Comparison of ENCODE assay signal across 17 cellular contexts in genomic region chr12:107344035-107344808, GRCh38.
A peak's percentile ranks its signal among the peaks of the same experiment; 100 is the strongest.
DNase-seq lines count a peak whose midpoint lies in the region; ATAC-seq, FAIRE-seq and TF ChIP-seq lines count a peak whose summit lies in the region.
"Had no signal": no experiment of that assay in that cellular context is flagged by ENCODE, and none has a peak within 500 bp of the region (broad histone marks: within the 10 kb centered on the region; RNA-seq: fewer than 3 reads in every experiment).

No MANE protein-coding gene starts in this region.

- H3K36me3 ChIP-seq in MG63 (no peaks in the 10 kb centered on the region), Karpas-422 (ENCODE audit: insufficient read depth, low read length) (no peaks in the 10 kb centered on the region), pancreas (no peaks in the 10 kb centered on the region)
- H3K36me3 ChIP-seq in naive thymus-derived CD4-positive, alpha-beta T cell (ENCODE audit: control insufficient read depth in 2 of 3, insufficient read depth in 3 of 3, low read length in 3 of 3), result no peaks in the 10 kb centered on the region

- H3K4me3 ChIP-seq in MG63 (no peak overlapping the region), choroid plexus epithelial cell (ENCODE audit: low read depth, low read length) (no peak overlapping the region), Karpas-422 (ENCODE audit: low read length) (no peak overlapping the region), pancreas (no peak overlapping the region)
- no peak overlapping the region for H3K4me3 ChIP-seq in naive thymus-derived CD4-positive, alpha-beta T cell (ENCODE audit: low read length)
- H3K4me3 ChIP-seq: lung had no signal

- H2AFZ ChIP-seq in Karpas-422 (ENCODE audit: low read length), result no peak overlapping the region

- CTCF ChIA-PET in naive thymus-derived CD4-positive, alpha-beta T cell (lab: Charles Lee), result no interaction called here

- H3K27ac ChIP-seq in naive thymus-derived CD4-positive, alpha-beta T cell (ENCODE audit: low read depth, low read length), result no peak overlapping the region
- no peak overlapping the region for H3K27ac ChIP-seq in Karpas-422 (ENCODE audit: low read length)
- H3K27ac ChIP-seq in pancreas, result no peak overlapping the region

- no peaks in the 10 kb centered on the region for H3K27me3 Mint-ChIP-seq in naive thymus-derived CD4-positive, alpha-beta T cell
- H3K27me3 Mint-ChIP-seq: activated CD4-positive, alpha-beta memory T cell treated with anti-CD3 and anti-CD28 coated beads for 36 hours had no signal

- no peaks in the 10 kb centered on the region for H3K4me1 ChIP-seq in naive thymus-derived CD4-positive, alpha-beta T cell (ENCODE audit: control insufficient read depth in 2 of 2, insufficient read depth in 2 of 2, low read length in 2 of 2)
- no peaks in the 10 kb centered on the region for H3K4me1 ChIP-seq in Karpas-422 (ENCODE audit: low read length)
- H3K4me1 ChIP-seq in pancreas, result no peaks in the 10 kb centered on the region

- 56 to 69% methylated on average over 3 of the region's 3 CpGs for WGBS in pancreas, 2 donors

- no peaks in the 10 kb centered on the region for H3K9me3 ChIP-seq in MG63
- H3K9me3 ChIP-seq in naive thymus-derived CD4-positive, alpha-beta T cell (ENCODE audit: control insufficient read depth in 2 of 3, low read length in 3 of 3), result no peaks in the 10 kb centered on the region
- no peaks in the 10 kb centered on the region for H3K9me3 ChIP-seq in Karpas-422 (ENCODE audit: low read length)
- H3K9me3 ChIP-seq in pancreas, result no peaks in the 10 kb centered on the region

- H3K4me1 Mint-ChIP-seq in naive thymus-derived CD4-positive, alpha-beta T cell, result peaks cover 9 to 66% (median 57%) of the 10 kb centered on the region in 7 donors

- POLR2A ChIA-PET in naive thymus-derived CD4-positive, alpha-beta T cell (lab: Charles Lee), result interaction anchor here (1.8 kb wide), 1 partner anchor 15 kb away, joined by 4 read pairs; no protein-coding TSS in a partner anchor

- TF ChIP-seq CTCF in choroid plexus epithelial cell (conservative IDR thresholded peaks at IDR 0.05; ENCODE audit: low read depth, low read length), result no peak
- no peak for TF ChIP-seq CTCF in pancreas (IDR thresholded peaks at IDR 0.05)

- peaks cover 0 to 23% (median 3%) of the 10 kb centered on the region in 11 donors for H3K9me3 Mint-ChIP-seq in naive thymus-derived CD4-positive, alpha-beta T cell

- H3K36me3 Mint-ChIP-seq in naive thymus-derived CD4-positive, alpha-beta T cell, result peaks cover 3 to 52% (median 29%) of the 10 kb centered on the region in 5 donors

- H3K9ac ChIP-seq in Karpas-422 (ENCODE audit: low read length), result no peak overlapping the region

- H3K4me2 ChIP-seq in Karpas-422 (ENCODE audit: low read depth, low read length, poor library complexity, severe bottlenecking), result no peak overlapping the region

- H3K4me3 Mint-ChIP-seq in naive thymus-derived CD4-positive, alpha-beta T cell, result no peak overlapping the region
- H3K4me3 Mint-ChIP-seq: activated CD4-positive, alpha-beta memory T cell treated with anti-CD3 and anti-CD28 coated beads for 36 hours had no signal

- H3K27me3 ChIP-seq in MG63 (no peaks in the 10 kb centered on the region), Karpas-422 (ENCODE audit: low read length) (no peaks in the 10 kb centered on the region; the same call in 1 of the 2 replicates), pancreas (no peaks in the 10 kb centered on the region)
- no peaks in the 10 kb centered on the region for H3K27me3 ChIP-seq in naive thymus-derived CD4-positive, alpha-beta T cell (ENCODE audit: control insufficient read depth in 2 of 2, insufficient read depth in 2 of 2, low read length in 2 of 2)

- FAIRE-seq in pancreas (lab: Jason Lieb, UNC), result no peak
- FAIRE-seq: endothelial cell of umbilical vein, TTC549 had no signal

- peak overlapping the region in 5 of 9 donors; percentile 5 to 68 (median 25) for H3K27ac Mint-ChIP-seq in naive thymus-derived CD4-positive, alpha-beta T cell
- H3K27ac Mint-ChIP-seq: activated CD4-positive, alpha-beta memory T cell treated with anti-CD3 and anti-CD28 coated beads for 36 hours had no signal

- DNase-seq in Daoy (ENCODE audit: low read depth) (peak; percentile 95), MG63 (peak; percentile 69), choroid plexus epithelial cell (ENCODE audit: low read depth) (peak; percentile 79), Karpas-422 (no peak), putamen (ENCODE audit: low spot score) (no peak), NCI-H2081 treated with DMSO at 0.1 percent for 48 hours (lab: John Stamatoyannopoulos, UW) (no peak), pancreas (no peak)
- DNase-seq in naive thymus-derived CD4-positive, alpha-beta T cell, result no peak
- DNase-seq: activated CD4-positive, alpha-beta memory T cell treated with anti-CD3 and anti-CD28 coated beads for 36 hours; activated effector memory CD4-positive, alpha-beta T cell treated with Interleukin-2 at 50 U/mL for 16 hours; hypothalamus; NCI-H1092 treated with DMSO at 0.1 percent for 48 hours; NCI-H526 treated with DMSO at 0.1 percent for 48 hours; SHP77 had no signal

- no peak for ATAC-seq in naive thymus-derived CD4-positive, alpha-beta T cell
- ATAC-seq in pancreas, result no peak

- intact Hi-C loops in naive thymus-derived CD4-positive, alpha-beta T cell (cut with micrococcal nuclease), result no loop called here
- intact Hi-C loops in pancreas (cut with DNase I), result no loop called here

- no peaks in the 10 kb centered on the region for H4K20me1 ChIP-seq in Karpas-422 (ENCODE audit: insufficient read depth, low read depth, low read length)

- H3K9me2 ChIP-seq in Karpas-422 (replicated peaks; ENCODE audit: insufficient read depth, low read length), result peaks cover 3% of the 10 kb centered on the region; the same call in 1 of the 2 replicates

- no peaks in the 10 kb centered on the region for H3K79me2 ChIP-seq in Karpas-422 (ENCODE audit: low read length)

Comparison
In these comparisons a context has a peak if more than half of its experiments do, and no peak if none do; other contexts are left out.
1. DNase-seq: peak in Daoy (single experiment), MG63 (single experiment) and choroid plexus epithelial cell (single experiment); none in naive thymus-derived CD4-positive, alpha-beta T cell (0 of 9), Karpas-422 (single experiment), putamen (single experiment), NCI-H2081 treated with DMSO at 0.1 percent for 48 hours (single experiment) and pancreas (0 of 6).